Comparison of ENCODE assay signal across 8 cellular contexts in genomic region chr14:52314521-52315354, GRCh38. TPM values are rescaled to one million over a fixed set of nuclear protein-coding genes. Genes with fewer than 3 reads are reported as not detected.
DNase-seq lines count a peak whose midpoint lies in the region; ATAC-seq lines count a peak whose summit lies in the region.

No MANE protein-coding gene starts in this region.

- DNase-seq in ELF-1 (ENCODE audit: low read depth, low spot score) (peak; percentile 34), dermis blood vessel endothelial cell (peak; percentile 28), lung microvascular endothelial cell (ENCODE audit: low read depth in 2 of 2) (peak; percentile 25 to 28), NCI-H2107 (lab: John Stamatoyannopoulos, UW) (no peak), MV-4-11 (lab: John Stamatoyannopoulos, UW) (no peak)
- peak; percentile 65 for DNase-seq in stimulated activated CD8-positive, alpha-beta memory T cell treated with anti-CD3 and anti-CD28 coated beads, Interleukin-4, amount 100 ng/mL, for 48 hours

- ATAC-seq in HG03045 (IDR thresholded peaks at IDR 0.05; ENCODE audit: unreplicated experiment), result peak; percentile 32
- ATAC-seq in activated CD4-positive, CD25-positive, alpha-beta regulatory T cell treated with anti-CD3 and anti-CD28 coated beads, Interleukin-2, amount 50 U/mL, for 24 hours, result peak; percentile 39 to 42

RNA-seq across cellular contexts. Expression of gene PTGER2, which starts 0.6 kb away (rescaled TPM):
- 0.14 and 0.34 TPM in 2 replicates for total RNA-seq in dermis blood vessel endothelial cell
- under 0.01 TPM in 1 of 2 replicates, not detected in the other for total RNA-seq in lung microvascular endothelial cell

RNA-seq across cellular contexts. Expression of gene PTGDR, which starts 47.2 kb away (rescaled TPM):
- total RNA-seq in dermis blood vessel endothelial cell (not detected in 2 replicates), lung microvascular endothelial cell (not detected in 2 replicates)

Comparison
In these comparisons a context has a peak if more than half of its experiments do, and no peak if none do; other contexts are left out.
1. DNase-seq: peak in ELF-1 (single experiment), dermis blood vessel endothelial cell (single experiment), lung microvascular endothelial cell (2 of 2) and stimulated activated CD8-positive, alpha-beta memory T cell treated with anti-CD3 and anti-CD28 coated beads, Interleukin-4, amount 100 ng/mL, for 48 hours (single experiment); none in NCI-H2107 (single experiment) and MV-4-11 (single experiment).